1 cellular context compared by ENCODE assay signal in genomic region chr5:956941-957729, GRCh38.
TF ChIP-seq lines count a peak whose summit lies in the region.

No MANE protein-coding gene starts in this region.

TF ChIP-seq in HepG2, 621 proteins besides CTCF, POLR2A, EP300 and RAD21 (continued from another document and continues in another):
- TF ChIP-seq ARID5B (CRISPR knock-in tag; IDR thresholded peaks at IDR 0.05) = peak; percentile 56
- TF ChIP-seq ZNF407 (CRISPR knock-in tag; IDR thresholded peaks at IDR 0.05; ENCODE audit: not compliant biosample characterization) = no peak
- TF ChIP-seq HDAC2 (CRISPR knock-in tag; IDR thresholded peaks at IDR 0.05) = 0 out of 2 replicates have a peak, but pooled peaks have one; percentile 17
- no peak for TF ChIP-seq ZNF576 (CRISPR knock-in tag; IDR thresholded peaks at IDR 0.05)
- no peak for TF ChIP-seq ZNF256 (CRISPR knock-in tag; conservative IDR thresholded peaks at IDR 0.05)
- TF ChIP-seq SIX4 (CRISPR knock-in tag; IDR thresholded peaks at IDR 0.05) = peak; percentile 87
- TF ChIP-seq TRIM24 (CRISPR knock-in tag; IDR thresholded peaks at IDR 0.05) = no peak
- peak; percentile 23; the same call in 1 of the 2 replicates for TF ChIP-seq HOXA3 (CRISPR knock-in tag; IDR thresholded peaks at IDR 0.05)
- peak; percentile 67; the same call in 1 of the 2 replicates for TF ChIP-seq TGIF2 (CRISPR knock-in tag; IDR thresholded peaks at IDR 0.05)
- TF ChIP-seq ZKSCAN8 (CRISPR knock-in tag; IDR thresholded peaks at IDR 0.05; ENCODE audit: borderline replicate concordance) = no peak
- TF ChIP-seq TAF1 (CRISPR knock-in tag; IDR thresholded peaks at IDR 0.05) = no peak
- TF ChIP-seq ZNF709 (CRISPR knock-in tag; IDR thresholded peaks at IDR 0.05) = no peak
- TF ChIP-seq THRA (CRISPR knock-in tag; IDR thresholded peaks at IDR 0.05; ENCODE audit: borderline replicate concordance) = peak; percentile 90; the same call in 1 of the 2 replicates
- TF ChIP-seq RNF2 (conservative IDR thresholded peaks at IDR 0.05; ENCODE audit: low read depth) = 0 out of 2 replicates have a peak, but pooled peaks have one; percentile 40
- TF ChIP-seq DNMT3B (CRISPR knock-in tag; conservative IDR thresholded peaks at IDR 0.05) = 0 out of 2 replicates have a peak, but pooled peaks have one; percentile 46
- peak; percentile 33; the same call in 1 of the 2 replicates for TF ChIP-seq FOXA3 (CRISPR knock-in tag; IDR thresholded peaks at IDR 0.05)
- peak; percentile 57; the same call in 1 of the 2 replicates for TF ChIP-seq ETV5 (CRISPR knock-in tag; IDR thresholded peaks at IDR 0.05; ENCODE audit: borderline replicate concordance)
- TF ChIP-seq ELF4 (CRISPR knock-in tag; IDR thresholded peaks at IDR 0.05; ENCODE audit: borderline replicate concordance) = no peak
- no peak for TF ChIP-seq EZH2 (conservative IDR thresholded peaks at IDR 0.05; ENCODE audit: low read depth, low read length)
- no peak for TF ChIP-seq TBL1XR1 (IDR thresholded peaks at IDR 0.05; ENCODE audit: borderline replicate concordance, low read length, partially characterized antibody)
- TF ChIP-seq ZGPAT (CRISPR knock-in tag; IDR thresholded peaks at IDR 0.05) = peak; percentile 36; the same call in 1 of the 2 replicates
- TF ChIP-seq HNRNPLL (IDR thresholded peaks at IDR 0.05; ENCODE audit: low read depth, low read length, poor library complexity, severe bottlenecking) = peak; percentile 24
- TF ChIP-seq ZNF281 (CRISPR knock-in tag; IDR thresholded peaks at IDR 0.05; ENCODE audit: borderline replicate concordance) = no peak
- peak; percentile 29; the same call in 1 of the 2 replicates for TF ChIP-seq AKNA (CRISPR knock-in tag; IDR thresholded peaks at IDR 0.05; ENCODE audit: borderline replicate concordance)
- TF ChIP-seq UBTF (CRISPR knock-in tag; IDR thresholded peaks at IDR 0.05) = peak; percentile 32; the same call in 1 of the 2 replicates
